ENCODE assay signal across 27 cellular contexts in the genomic region with DNA sequence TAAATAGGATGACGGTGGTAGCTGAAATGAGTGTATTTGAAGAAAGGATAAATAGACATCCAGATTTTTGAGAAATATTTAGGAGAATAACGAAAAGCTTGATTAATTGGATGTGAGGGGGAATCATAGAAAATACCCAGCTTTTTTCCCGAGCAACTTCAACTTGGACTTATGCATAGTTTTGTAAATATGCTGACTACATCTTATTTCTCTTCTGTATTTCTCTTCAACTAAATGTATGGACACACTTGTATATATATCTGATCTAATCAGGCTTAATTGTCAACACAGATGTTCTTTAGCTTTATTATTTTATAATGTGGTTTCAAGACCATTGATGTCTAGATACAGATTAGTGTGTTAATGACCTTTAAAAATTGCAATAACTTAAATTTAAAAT.
"Had no signal": no experiment of that assay in that cellular context is flagged by ENCODE, and none has a peak within 500 bp of the region (broad histone marks: within the 10 kb centered on the region; RNA-seq: fewer than 3 reads in every experiment).

No MANE protein-coding gene starts in this region.

- H3K27ac ChIP-seq: stomach, suprapubic skin, testis, thoracic aorta, thyroid gland, tibial artery, tibial nerve, transverse colon, upper lobe of left lung, upper lobe of right lung, uterus, vagina had no signal

- H3K27me3 ChIP-seq: stomach, suprapubic skin, testis, thyroid gland, tibial artery, tibial nerve, transverse colon, upper lobe of left lung, upper lobe of right lung, uterus, vagina had no signal

- DNase-seq: stimulated activated CD4-positive, alpha-beta T cell treated with anti-CD3 and anti-CD28 coated beads, Interleukin-2, amount 100 ng/mL, for 48 hours; stimulated activated CD4-positive, alpha-beta T cell treated with anti-CD3 and anti-CD28 coated beads, Interleukin-4, amount 100 ng/mL, for 1 hour; stimulated activated CD4-positive, alpha-beta T cell treated with anti-CD3 and anti-CD28 coated beads, Interleukin-4, amount 100 ng/mL, for 24 hours; stimulated activated CD4-positive, alpha-beta T cell treated with anti-CD3 and anti-CD28 coated beads, Interleukin-4, amount 100 ng/mL, for 4 hours; stimulated activated CD8-positive, alpha-beta memory T cell treated with anti-CD3 and anti-CD28 coated beads, Interleukin-4, amount 100 ng/mL, for 48 hours; stimulated activated naive B cell treated with anti-CD40 and anti-IgM and Interleukin-4, amounts not matched to agents 10 μg/mL and 1 μg/mL and 100 μg/mL, for 72 hours; stimulated activated naive CD4-positive, alpha-beta T cell; stimulated activated naive CD4-positive, alpha-beta T cell treated with Interleukin-2 at 50 U/mL for 16 hours; stimulated activated naive CD8-positive, alpha-beta T cell treated with anti-CD3 and anti-CD28 coated beads, Interleukin-15, amount 100 ng/mL, for 72 hours; stimulated activated naive CD8-positive, alpha-beta T cell treated with anti-CD3 and anti-CD28 coated beads, Interleukin-15, Interleukin-2, amounts not matched to agents 100 U/mL and 50 U/mL, for 24 hours; stomach; substantia nigra; testis; thyroid gland; tibial artery; transverse colon; trophoblast cell; upper lobe of left lung; upper lobe of right lung; uterus had no signal

- FAIRE-seq: urothelium cell line had no signal

- H3K9me3 ChIP-seq: suprapubic skin, testis, thoracic aorta, thyroid gland, tibial artery, tibial nerve, upper lobe of left lung, upper lobe of right lung, uterus, vagina had no signal

- ATAC-seq: stimulated activated effector memory CD8-positive, alpha-beta T cell treated with anti-CD3 and anti-CD28 coated beads, Interleukin-12 subunit alpha, Interleukin-12 subunit beta, amount 100 ng/mL, for 72 hours; stimulated activated memory B cell treated with anti-CD40 and anti-IgM and Interleukin-4, amounts not matched to agents 10 μg/mL and 1 μg/mL and 100 μg/mL, for 72 hours; stimulated activated naive B cell treated with anti-CD40 and anti-IgM and Interleukin-4, amounts not matched to agents 10 μg/mL and 1 μg/mL and 100 μg/mL, for 72 hours; stimulated activated naive CD8-positive, alpha-beta T cell treated with anti-CD3 and anti-CD28 coated beads, Interleukin-15, amount 100 ng/mL, for 72 hours; stimulated activated naive CD8-positive, alpha-beta T cell treated with anti-CD3 and anti-CD28 coated beads, Interleukin-15, Interleukin-2, amounts not matched to agents 100 U/mL and 50 U/mL, for 24 hours; upper lobe of right lung had no signal

- H3K4me1 ChIP-seq: stomach, suprapubic skin, testis, thyroid gland, tibial artery, tibial nerve, transverse colon, upper lobe of left lung, upper lobe of right lung, uterus, vagina had no signal

- H3K4me3 ChIP-seq: stomach, suprapubic skin, testis, thoracic aorta, thyroid gland, tibial artery, tibial nerve, transverse colon, upper lobe of left lung, upper lobe of right lung, uterus, vagina had no signal

- H3K36me3 ChIP-seq: stomach, suprapubic skin, thoracic aorta, thyroid gland, tibial artery, tibial nerve, transverse colon, upper lobe of left lung, upper lobe of right lung, uterus, vagina had no signal
